ENCODE assay signal across 11 cellular contexts in the genomic region with DNA sequence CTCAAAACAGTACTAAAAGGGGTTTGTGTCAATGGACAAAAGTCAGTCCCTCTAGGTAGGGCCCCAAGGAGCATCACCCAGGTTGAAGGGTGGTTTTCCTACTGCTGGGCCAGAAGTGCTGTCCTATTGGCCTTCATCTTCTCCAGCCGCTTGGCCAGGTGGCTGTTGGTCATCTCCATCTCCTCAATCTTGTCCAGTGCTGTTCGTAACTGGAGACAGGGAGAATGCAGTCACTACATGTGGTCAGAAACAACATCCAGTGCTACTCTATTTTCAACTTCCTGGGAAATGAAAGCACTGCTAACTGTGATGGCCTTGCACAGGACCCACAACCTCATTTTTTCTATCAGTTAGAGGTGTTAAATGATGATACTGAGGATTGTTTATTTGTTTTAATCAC.
A peak's percentile ranks its signal among the peaks of the same experiment; 100 is the strongest.
DNase-seq lines count a peak whose midpoint lies in the region; ATAC-seq and TF ChIP-seq lines count a peak whose summit lies in the region.
"Had no signal": no experiment of that assay in that cellular context is flagged by ENCODE, and none has a peak within 500 bp of the region (broad histone marks: within the 10 kb centered on the region; RNA-seq: fewer than 3 reads in every experiment).

No MANE protein-coding gene starts in this region.

- CTCF ChIA-PET in activated CD8-positive, alpha-beta T cell treated with anti-CD3 and anti-CD28 coated beads, Interleukin-2, amount 10 ng/mL, durations not matched to agents 7 days and 5 days (lab: Charles Lee), result no interaction called here

- peaks cover 53% of the 10 kb centered on the region for H3K36me3 Mint-ChIP-seq in activated CD8-positive, alpha-beta T cell treated with anti-CD3 and anti-CD28 coated beads, Interleukin-2, amount 10 ng/mL, durations not matched to agents 7 days and 5 days (ENCODE audit: low read depth)
- H3K36me3 Mint-ChIP-seq in T-helper 2 cell treated with Interferon-gamma antibody and Interleukin-4, amounts not matched to agents 5 μg/mL and 100 μg/mL, for 36 hours (ENCODE audit: low read depth), result peaks cover 55% of the 10 kb centered on the region

- peaks cover 40 to 100% (median 92%) of the 10 kb centered on the region in 4 donors for H3K36me3 ChIP-seq in stomach

- peak overlapping the region; percentile 23 for H3K27ac Mint-ChIP-seq in activated CD8-positive, alpha-beta T cell treated with anti-CD3 and anti-CD28 coated beads, Interleukin-2, amount 10 ng/mL, durations not matched to agents 7 days and 5 days
- no peak overlapping the region for H3K27ac Mint-ChIP-seq in T-helper 2 cell treated with Interferon-gamma antibody and Interleukin-4, amounts not matched to agents 5 μg/mL and 100 μg/mL, for 36 hours
- H3K27ac Mint-ChIP-seq: T-helper 1 cell treated with Interleukin-12 subunit alpha and Interleukin-12 subunit beta and Interleukin-4 antibody, amounts not matched to agents 30 μg/mL and 1 μg/mL, for 36 hours had no signal

- H3K27ac ChIP-seq in stomach, result peak overlapping the region; percentile 8 to 71 (median 53)

- no peaks in the 10 kb centered on the region for H3K9me3 Mint-ChIP-seq in activated CD8-positive, alpha-beta T cell treated with anti-CD3 and anti-CD28 coated beads, Interleukin-2, amount 10 ng/mL, durations not matched to agents 7 days and 5 days (ENCODE audit: insufficient read depth)
- H3K9me3 Mint-ChIP-seq in T-helper 2 cell treated with Interferon-gamma antibody and Interleukin-4, amounts not matched to agents 5 μg/mL and 100 μg/mL, for 36 hours, result no peaks in the 10 kb centered on the region
- H3K9me3 Mint-ChIP-seq: T-helper 1 cell treated with Interleukin-12 subunit alpha and Interleukin-12 subunit beta and Interleukin-4 antibody, amounts not matched to agents 30 μg/mL and 1 μg/mL, for 36 hours had no signal

- 88 to 97% (median 96%) methylated on average over 2 of the region's 2 CpGs for WGBS in stomach, 5 donors

- no peaks in the 10 kb centered on the region for H3K27me3 Mint-ChIP-seq in activated CD8-positive, alpha-beta T cell treated with anti-CD3 and anti-CD28 coated beads, Interleukin-2, amount 10 ng/mL, durations not matched to agents 7 days and 5 days (ENCODE audit: low read depth)
- H3K27me3 Mint-ChIP-seq in T-helper 2 cell treated with Interferon-gamma antibody and Interleukin-4, amounts not matched to agents 5 μg/mL and 100 μg/mL, for 36 hours (ENCODE audit: low read depth), result no peaks in the 10 kb centered on the region

- no peak for TF ChIP-seq POLR2A in stomach (IDR thresholded peaks at IDR 0.05)

- peak; percentile 36 for DNase-seq in LHCN-M2 (ENCODE audit: low read depth)
- no peak for DNase-seq in activated CD8-positive, alpha-beta T cell treated with anti-CD3 and anti-CD28 coated beads, Interleukin-2, amount 10 ng/mL, durations not matched to agents 7 days and 5 days
- no peak for DNase-seq in left lobe of liver (ENCODE audit: low spot score)
- no peak for DNase-seq in stomach
- no peak for DNase-seq in superior temporal gyrus (ENCODE audit: extremely low spot score)
- no peak for DNase-seq in DMS53 (lab: John Stamatoyannopoulos, UW)
- no peak for DNase-seq in T-helper 2 cell treated with Interferon-gamma antibody and Interleukin-4, amounts not matched to agents 5 μg/mL and 100 μg/mL, for 36 hours (ENCODE audit: low spot score)
- DNase-seq in SHP77 treated with DMSO at 0.1 percent for 48 hours (lab: John Stamatoyannopoulos, UW), result no peak
- DNase-seq: activated CD8-positive, alpha-beta memory T cell treated with anti-CD3 and anti-CD28 coated beads, Interleukin-2, amount 50 U/mL, for 48 hours; NCI-H1436 had no signal

- TF ChIP-seq EP300 in stomach (IDR thresholded peaks at IDR 0.05), result no peak

- ATAC-seq in activated CD8-positive, alpha-beta T cell treated with anti-CD3 and anti-CD28 coated beads, Interleukin-2, amount 10 ng/mL, durations not matched to agents 7 days and 5 days, result no peak
- peak; percentile 20 for ATAC-seq in left lobe of liver

- intact Hi-C loops in stomach (cut with DNase I; ENCODE audit: low total_unique reads), result no loop called here

- no peaks in the 10 kb centered on the region for H3K9me3 ChIP-seq in stomach

- POLR2A ChIA-PET in activated CD8-positive, alpha-beta T cell treated with anti-CD3 and anti-CD28 coated beads, Interleukin-2, amount 10 ng/mL, durations not matched to agents 7 days and 5 days (lab: Charles Lee), result no interaction called here

- H3K4me1 ChIP-seq in stomach, result peaks cover 15 to 57% (median 25%) of the 10 kb centered on the region in 4 donors

- no peak overlapping the region for H3K4me3 Mint-ChIP-seq in activated CD8-positive, alpha-beta T cell treated with anti-CD3 and anti-CD28 coated beads, Interleukin-2, amount 10 ng/mL, durations not matched to agents 7 days and 5 days
- H3K4me3 Mint-ChIP-seq in T-helper 2 cell treated with Interferon-gamma antibody and Interleukin-4, amounts not matched to agents 5 μg/mL and 100 μg/mL, for 36 hours, result no peak overlapping the region
- H3K4me3 Mint-ChIP-seq: T-helper 1 cell treated with Interleukin-12 subunit alpha and Interleukin-12 subunit beta and Interleukin-4 antibody, amounts not matched to agents 30 μg/mL and 1 μg/mL, for 36 hours had no signal

- TF ChIP-seq CTCF in stomach (IDR thresholded peaks at IDR 0.05), result no peak

- H3K4me3 ChIP-seq in stomach, result no peak overlapping the region

- peaks cover 4% of the 10 kb centered on the region for H3K4me1 Mint-ChIP-seq in activated CD8-positive, alpha-beta T cell treated with anti-CD3 and anti-CD28 coated beads, Interleukin-2, amount 10 ng/mL, durations not matched to agents 7 days and 5 days (ENCODE audit: low read depth)
- no peaks in the 10 kb centered on the region for H3K4me1 Mint-ChIP-seq in T-helper 2 cell treated with Interferon-gamma antibody and Interleukin-4, amounts not matched to agents 5 μg/mL and 100 μg/mL, for 36 hours (ENCODE audit: low read depth)

- no peaks in the 10 kb centered on the region for H3K27me3 ChIP-seq in stomach
